1 cellular context compared by ENCODE assay signal in genomic region chr7:149422065-149422913, GRCh38.
TF ChIP-seq lines count a peak whose summit lies in the region.

No MANE protein-coding gene starts in this region.

TF ChIP-seq in HepG2, 621 proteins besides CTCF, POLR2A, EP300 and RAD21 (continued from another document and continues in another):
- no peak for TF ChIP-seq KDM1A (CRISPR knock-in tag; IDR thresholded peaks at IDR 0.05)
- no peak for TF ChIP-seq ATF3 (CRISPR knock-in tag; IDR thresholded peaks at IDR 0.05)
- peak; percentile 47; the same call in 1 of the 2 replicates for TF ChIP-seq ZNF564 (CRISPR knock-in tag; IDR thresholded peaks at IDR 0.05)
- peak; percentile 45; the same call in 1 of the 2 replicates for TF ChIP-seq TAF1 (CRISPR knock-in tag; IDR thresholded peaks at IDR 0.05)
- TF ChIP-seq ZNF614 (CRISPR knock-in tag; IDR thresholded peaks at IDR 0.05; ENCODE audit: borderline replicate concordance) = no peak
- TF ChIP-seq ETV5 (CRISPR knock-in tag; IDR thresholded peaks at IDR 0.05; ENCODE audit: borderline replicate concordance) = peak; percentile 31; the same call in 1 of the 2 replicates
- TF ChIP-seq MIER2 (CRISPR knock-in tag; IDR thresholded peaks at IDR 0.05) = no peak
- peak; percentile 23; the same call in 1 of the 2 replicates for TF ChIP-seq ZNF563 (CRISPR knock-in tag; IDR thresholded peaks at IDR 0.05)
- no peak for TF ChIP-seq CEBPB (IDR thresholded peaks at IDR 0.05; ENCODE audit: borderline replicate concordance, low read depth, low read length)
- no peak for TF ChIP-seq NR0B2 (CRISPR knock-in tag; IDR thresholded peaks at IDR 0.05)
- no peak for TF ChIP-seq ETS1 (CRISPR knock-in tag; IDR thresholded peaks at IDR 0.05)
- TF ChIP-seq ZBTB49 (CRISPR knock-in tag; IDR thresholded peaks at IDR 0.05; ENCODE audit: borderline replicate concordance) = no peak
- TF ChIP-seq GZF1 (CRISPR knock-in tag; IDR thresholded peaks at IDR 0.05) = no peak
- TF ChIP-seq CSRNP1 (CRISPR knock-in tag; IDR thresholded peaks at IDR 0.05) = 0 out of 2 replicates have a peak, but pooled peaks have one; percentile 39
- no peak for TF ChIP-seq ZNF556 (CRISPR knock-in tag; IDR thresholded peaks at IDR 0.05; ENCODE audit: borderline replicate concordance)
- TF ChIP-seq YY1 (IDR thresholded peaks at IDR 0.05; ENCODE audit: insufficient read depth, insufficient replicate concordance, low read depth, low read length) = peak; percentile 49
- no peak for TF ChIP-seq ZBTB34 (CRISPR knock-in tag; IDR thresholded peaks at IDR 0.05)
- peak; percentile 58 for TF ChIP-seq SALL1 (CRISPR knock-in tag; IDR thresholded peaks at IDR 0.05)
- TF ChIP-seq ZNF761 (CRISPR knock-in tag; conservative IDR thresholded peaks at IDR 0.05) = no peak
- TF ChIP-seq HNRNPK (IDR thresholded peaks at IDR 0.05; ENCODE audit: low read depth, low read length, poor library complexity, severe bottlenecking) = no peak
- no peak for TF ChIP-seq ZNF605 (CRISPR knock-in tag; IDR thresholded peaks at IDR 0.05)
- TF ChIP-seq RFXAP (CRISPR knock-in tag; IDR thresholded peaks at IDR 0.05; ENCODE audit: borderline replicate concordance) = no peak
- peak; percentile 52; the same call in 1 of the 2 replicates for TF ChIP-seq ZBTB14 (CRISPR knock-in tag; IDR thresholded peaks at IDR 0.05)
- no peak for TF ChIP-seq ZSCAN31 (CRISPR knock-in tag; IDR thresholded peaks at IDR 0.05; ENCODE audit: low read depth)
- no peak for TF ChIP-seq GATA4 (IDR thresholded peaks at IDR 0.05; ENCODE audit: borderline replicate concordance, low read depth)
- peak; percentile 90 for TF ChIP-seq PITX1 (CRISPR knock-in tag; IDR thresholded peaks at IDR 0.05)
- no peak for TF ChIP-seq SNAI1 (CRISPR knock-in tag; IDR thresholded peaks at IDR 0.05; ENCODE audit: borderline replicate concordance)
- TF ChIP-seq CBX5 (CRISPR knock-in tag; IDR thresholded peaks at IDR 0.05; ENCODE audit: borderline replicate concordance) = no peak
- peak; percentile 54; the same call in 1 of the 2 replicates for TF ChIP-seq ZNF788 (CRISPR knock-in tag; IDR thresholded peaks at IDR 0.05; ENCODE audit: borderline replicate concordance)
- TF ChIP-seq ISX (CRISPR knock-in tag; conservative IDR thresholded peaks at IDR 0.05) = no peak
- no peak for TF ChIP-seq ZNF547 (CRISPR knock-in tag; IDR thresholded peaks at IDR 0.05)
- TF ChIP-seq SIN3A (IDR thresholded peaks at IDR 0.05; ENCODE audit: borderline replicate concordance, low read depth, low read length) = no peak
- TF ChIP-seq POLR2G (IDR thresholded peaks at IDR 0.05; ENCODE audit: low read depth, low read length) = peak; percentile 51
- no peak for TF ChIP-seq ATF6 (CRISPR knock-in tag; conservative IDR thresholded peaks at IDR 0.05)
- TF ChIP-seq HNRNPLL (IDR thresholded peaks at IDR 0.05; ENCODE audit: low read depth, low read length, poor library complexity, severe bottlenecking) = peak; percentile 30
- 0 out of 2 replicates have a peak, but pooled peaks have one; percentile 24 for TF ChIP-seq ISL2 (CRISPR knock-in tag; IDR thresholded peaks at IDR 0.05)
- TF ChIP-seq ZNF574 (CRISPR knock-in tag; IDR thresholded peaks at IDR 0.05) = peak; percentile 98
- TF ChIP-seq KAT2B (IDR thresholded peaks at IDR 0.05; ENCODE audit: borderline replicate concordance, low read depth, low read length) = no peak
- TF ChIP-seq ATM (IDR thresholded peaks at IDR 0.05; ENCODE audit: borderline replicate concordance) = no peak
- TF ChIP-seq KLF6 (CRISPR knock-in tag; IDR thresholded peaks at IDR 0.05) = no peak
- no peak for TF ChIP-seq ZNF558 (CRISPR knock-in tag; IDR thresholded peaks at IDR 0.05; ENCODE audit: borderline replicate concordance)
- TF ChIP-seq NRL (CRISPR knock-in tag; IDR thresholded peaks at IDR 0.05; ENCODE audit: borderline replicate concordance) = no peak
- TF ChIP-seq ZNF260 (CRISPR knock-in tag; IDR thresholded peaks at IDR 0.05; ENCODE audit: borderline replicate concordance, low read depth) = no peak
- TF ChIP-seq WIZ (CRISPR knock-in tag; IDR thresholded peaks at IDR 0.05) = no peak
- peak; percentile 61; the same call in 1 of the 2 replicates for TF ChIP-seq ARID4A (CRISPR knock-in tag; IDR thresholded peaks at IDR 0.05; ENCODE audit: borderline replicate concordance)
